Comparison of ENCODE assay signal across 17 cellular contexts in genomic region chr5:95763941-95764340, GRCh38. TPM values are rescaled to one million over a fixed set of nuclear protein-coding genes. Genes with fewer than 3 reads are reported as not detected.
A peak's percentile ranks its signal among the peaks of the same experiment; 100 is the strongest.
DNase-seq lines count a peak whose midpoint lies in the region; ATAC-seq, FAIRE-seq and TF ChIP-seq lines count a peak whose summit lies in the region.
"Had no signal": no experiment of that assay in that cellular context is flagged by ENCODE, and none has a peak within 500 bp of the region (broad histone marks: within the 10 kb centered on the region; RNA-seq: fewer than 3 reads in every experiment).

No MANE protein-coding gene starts in this region.

- H3K36me3 Mint-ChIP-seq in astrocyte (ENCODE audit: low read depth, unreplicated experiment): peaks cover 19% of the 10 kb centered on the region
- H3K36me3 Mint-ChIP-seq: CD14-positive monocyte; CD8-positive, alpha-beta T cell had no signal

- H2AFZ ChIP-seq in IMR-90 (replicated peaks; ENCODE audit: low read length, poor library complexity) (no peak overlapping the region), astrocyte (ENCODE audit: low read depth, low read length) (no peak overlapping the region), mesenchymal stem cell (ENCODE audit: low read depth, low read length) (no peak overlapping the region), osteoblast (ENCODE audit: low read length) (no peak overlapping the region)
- H2AFZ ChIP-seq: GM23248 had no signal

- peak overlapping the region; percentile 18 for H2BK5ac ChIP-seq in IMR-90 (ENCODE audit: low read depth, low read length, poor library complexity, severe bottlenecking)
- H2BK5ac ChIP-seq in mesenchymal stem cell (ENCODE audit: low read depth, low read length, poor library complexity, severe bottlenecking): no peak overlapping the region

- no peaks in the 10 kb centered on the region for H3K27me3 Mint-ChIP-seq in astrocyte (ENCODE audit: low read depth, unreplicated experiment)

- H3K4me2 ChIP-seq in IMR-90 (ENCODE audit: low read depth, low read length): no peak overlapping the region
- no peak overlapping the region for H3K4me2 ChIP-seq in astrocyte (ENCODE audit: low read length)
- H3K4me2 ChIP-seq in mesenchymal stem cell (ENCODE audit: low read length, poor library complexity, severe bottlenecking): no peak overlapping the region
- no peak overlapping the region for H3K4me2 ChIP-seq in osteoblast (ENCODE audit: insufficient read depth, low read length)

- H2BK12ac ChIP-seq in mesenchymal stem cell (ENCODE audit: low read length in 2 of 2): no peak overlapping the region

- TF ChIP-seq CTCF in IMR-90 (conservative IDR thresholded peaks at IDR 0.05; ENCODE audit: low read depth, low read length) (no peak), astrocyte (IDR thresholded peaks at IDR 0.05; ENCODE audit: insufficient read depth, low read depth, low read length) (no peak), osteoblast (IDR thresholded peaks at IDR 0.05; ENCODE audit: extremely low read depth, low read depth, low read length) (no peak)

- in situ Hi-C loops in IMR-90 (cut with MboI; ENCODE audit: low sequenced_read_pairs): no loop called here

- H4K20me1 ChIP-seq in IMR-90 (ENCODE audit: insufficient read depth, low read length) (no peaks in the 10 kb centered on the region), astrocyte (ENCODE audit: insufficient read depth, low read length) (no peaks in the 10 kb centered on the region), osteoblast (ENCODE audit: insufficient read depth, low read length) (no peaks in the 10 kb centered on the region)

- no peaks in the 10 kb centered on the region for H3K79me2 ChIP-seq in astrocyte (ENCODE audit: insufficient read depth, low read length)
- no peaks in the 10 kb centered on the region for H3K79me2 ChIP-seq in osteoblast (ENCODE audit: insufficient read depth, low read length)

- peaks cover 28% of the 10 kb centered on the region for H3K36me3 ChIP-seq in IMR-90 (ENCODE audit: control insufficient read depth, insufficient read depth, low read length)
- H3K36me3 ChIP-seq in astrocyte (ENCODE audit: insufficient read depth, low read length): peaks cover 12% of the 10 kb centered on the region
- H3K36me3 ChIP-seq in mesenchymal stem cell (ENCODE audit: control insufficient read depth in 1 of 2, insufficient read depth in 2 of 2, low read depth in 1 of 2, low read length in 2 of 2): peaks cover 15 to 50% of the 10 kb centered on the region in 2 experiments
- H3K36me3 ChIP-seq in osteoblast (ENCODE audit: insufficient read depth, low read length): peaks cover 41% of the 10 kb centered on the region
- H3K36me3 ChIP-seq: HAP-1 had no signal

- H3K18ac ChIP-seq in IMR-90 (ENCODE audit: low read depth, low read length) (no peak overlapping the region; the same call in 1 of the 2 replicates), mesenchymal stem cell (ENCODE audit: low read depth in 1 of 2, low read length in 2 of 2) (no peak overlapping the region)

- no peak overlapping the region for H3K4me3 Mint-ChIP-seq in astrocyte (ENCODE audit: unreplicated experiment)
- H3K4me3 Mint-ChIP-seq: CD14-positive monocyte; CD8-positive, alpha-beta T cell had no signal

- CTCF ChIA-PET in IMR-90 (lab: Yijun Ruan, JAX): no interaction called here

- FAIRE-seq in astrocyte (lab: Jason Lieb, UNC): no peak
- FAIRE-seq: A204.1, GM12891 had no signal

- no peak for TF ChIP-seq POLR2A in IMR-90 (IDR thresholded peaks at IDR 0.05; ENCODE audit: low read depth, low read length)

- no peak overlapping the region for H3K9ac ChIP-seq in IMR-90 (ENCODE audit: low read depth, low read length)
- H3K9ac ChIP-seq in astrocyte (ENCODE audit: low read length): no peak overlapping the region
- H3K9ac ChIP-seq in mesenchymal stem cell (ENCODE audit: low read length): no peak overlapping the region
- H3K9ac ChIP-seq: GM23248 had no signal

- DNase-seq in IMR-90 (no peak), astrocyte (ENCODE audit: low read depth) (peak; percentile 32), mesenchymal stem cell (no peak), T-helper 9 cell (no peak), osteoblast (ENCODE audit: insufficient read length, low spot score, missing footprints) (no peak), NCI-H2227 (lab: John Stamatoyannopoulos, UW; ENCODE audit: unreplicated experiment) (no peak)
- DNase-seq: AML-193; Calu3; CD8-positive, alpha-beta T cell; DND-41; EL; GM23248 had no signal

- peaks cover 39% of the 10 kb centered on the region for H3K4me1 Mint-ChIP-seq in astrocyte (ENCODE audit: low read depth, unreplicated experiment)

- H3K14ac ChIP-seq in IMR-90 (replicated peaks; ENCODE audit: low read depth, low read length) (no peak overlapping the region), mesenchymal stem cell (ENCODE audit: low read length in 2 of 2) (no peak overlapping the region)

- no peak for TF ChIP-seq RAD21 in IMR-90 (IDR thresholded peaks at IDR 0.05; ENCODE audit: low read length)

- peak overlapping the region in 1 of 2 experiments; percentile 56; a peak in 1 of 4 replicates for H4K8ac ChIP-seq in IMR-90 (ENCODE audit: low read depth in 2 of 2, low read length in 2 of 2)
- peak overlapping the region; percentile 12 for H4K8ac ChIP-seq in mesenchymal stem cell (ENCODE audit: low read length)

- intact Hi-C loops in IMR-90 (cut with micrococcal nuclease): no loop called here

- no peak overlapping the region for H2BK20ac ChIP-seq in IMR-90 (ENCODE audit: low read depth, low read length)

- H2BK15ac ChIP-seq in IMR-90 (ENCODE audit: low read depth, low read length): no peak overlapping the region; the same call in 2 of the 3 replicates
- no peak overlapping the region for H2BK15ac ChIP-seq in mesenchymal stem cell (ENCODE audit: low read depth, poor library complexity, severe bottlenecking)

- H4K5ac ChIP-seq in IMR-90 (ENCODE audit: low read depth, low read length): no peak overlapping the region

- no peak overlapping the region for H3K27ac Mint-ChIP-seq in astrocyte (ENCODE audit: unreplicated experiment)
- H3K27ac Mint-ChIP-seq: CD14-positive monocyte; CD8-positive, alpha-beta T cell had no signal

- H3K9me3 ChIP-seq in IMR-90 (ENCODE audit: control insufficient read depth, insufficient read depth, low read length) (no peaks in the 10 kb centered on the region), astrocyte (ENCODE audit: insufficient read depth, low read depth, low read length) (no peaks in the 10 kb centered on the region), mesenchymal stem cell (ENCODE audit: control insufficient read depth, low read length) (no peaks in the 10 kb centered on the region), osteoblast (ENCODE audit: low read depth, low read length) (no peaks in the 10 kb centered on the region)
- H3K9me3 ChIP-seq: HAP-1 had no signal

- no TSS peak for BruUV-seq in IMR-90 (replicated peaks; lab: Mats Ljungman, UMichigan)

- H4K91ac ChIP-seq in IMR-90 (ENCODE audit: insufficient read depth, low read depth, low read length) (0 out of 2 replicates have a peak overlapping the region, but pooled peaks have one; percentile 21), mesenchymal stem cell (ENCODE audit: low read length) (no peak overlapping the region)

- POLR2A ChIA-PET in IMR-90 (lab: Charles Lee; ENCODE audit: unreplicated experiment): no interaction called here

- H3K4me1 ChIP-seq in IMR-90 (ENCODE audit: control insufficient read depth, insufficient read depth, low read length) (peaks cover 19% of the 10 kb centered on the region), astrocyte (ENCODE audit: insufficient read depth, low read length) (peaks cover 40% of the 10 kb centered on the region), mesenchymal stem cell (ENCODE audit: control insufficient read depth, insufficient read depth, low read depth, low read length) (peaks cover 11% of the 10 kb centered on the region), osteoblast (ENCODE audit: insufficient read depth, low read length) (peaks cover 40% of the 10 kb centered on the region)
- H3K4me1 ChIP-seq: HAP-1 had no signal

- dilution Hi-C loops in IMR-90 (cut with HindIII; ENCODE audit: low sequenced_read_pairs, unreplicated experiment): no loop called here

- no peak overlapping the region for H2AK9ac ChIP-seq in IMR-90 (replicated peaks; ENCODE audit: low read depth, low read length, poor library complexity)

- H3K23ac ChIP-seq in IMR-90 (ENCODE audit: low read depth, low read length) (no peak overlapping the region), mesenchymal stem cell (ENCODE audit: low read length in 2 of 2) (no peak overlapping the region)

- H3K27ac ChIP-seq in IMR-90 (ENCODE audit: insufficient read depth, low read length) (peak overlapping the region; percentile 13; the same call in 1 of the 2 replicates), astrocyte (ENCODE audit: low read depth, low read length) (peak overlapping the region; percentile 8), mesenchymal stem cell (ENCODE audit: low read length, poor library complexity, severe bottlenecking) (no peak overlapping the region), osteoblast (ENCODE audit: low read depth, low read length) (no peak overlapping the region)
- H3K27ac ChIP-seq: GM23248 had no signal

- no peak overlapping the region for H3K56ac ChIP-seq in IMR-90 (ENCODE audit: extremely low read depth, insufficient read depth, low read length)

- H2BK120ac ChIP-seq in IMR-90 (ENCODE audit: low read depth, low read length): no peak overlapping the region
- no peak overlapping the region for H2BK120ac ChIP-seq in mesenchymal stem cell (ENCODE audit: low read depth, low read length)

- H3K27me3 ChIP-seq in IMR-90 (ENCODE audit: control insufficient read depth, insufficient read depth, low read length) (no peaks in the 10 kb centered on the region), astrocyte (ENCODE audit: insufficient read depth, low read length) (no peaks in the 10 kb centered on the region), mesenchymal stem cell (ENCODE audit: control insufficient read depth in 1 of 2, insufficient read depth in 1 of 2, low read length in 2 of 2) (no peaks in the 10 kb centered on the region), osteoblast (ENCODE audit: insufficient read depth, low read length) (no peaks in the 10 kb centered on the region)

- no peak for ATAC-seq in IMR-90 (ENCODE audit: low read depth)
- ATAC-seq: CD8-positive, alpha-beta T cell had no signal

- peaks cover 11 to 39% of the 10 kb centered on the region in 2 experiments for H3K79me1 ChIP-seq in IMR-90 (ENCODE audit: low read depth in 1 of 2, low read length in 2 of 2)
- peaks cover 16% of the 10 kb centered on the region for H3K79me1 ChIP-seq in mesenchymal stem cell (replicated peaks; ENCODE audit: low read length, poor library complexity, severe bottlenecking)

- peaks cover 11% of the 10 kb centered on the region for H3K9me1 ChIP-seq in IMR-90 (ENCODE audit: insufficient read depth, low read length)

- H3K9me3 Mint-ChIP-seq in astrocyte (ENCODE audit: unreplicated experiment): no peaks in the 10 kb centered on the region
- H3K9me3 Mint-ChIP-seq: CD14-positive monocyte; CD8-positive, alpha-beta T cell had no signal

- H2AK5ac ChIP-seq in IMR-90 (ENCODE audit: low read depth, low read length): no peak overlapping the region
- H2AK5ac ChIP-seq in mesenchymal stem cell (ENCODE audit: low read length, severe bottlenecking): peak overlapping the region; percentile 82

- H3K4ac ChIP-seq in IMR-90 (ENCODE audit: low read depth, low read length) (no peak overlapping the region), mesenchymal stem cell (ENCODE audit: low read depth in 1 of 2, low read length in 2 of 2) (no peak overlapping the region)

- WGBS in IMR-90 (ENCODE audit: extremely low coverage in 2 of 2, insufficient read length in 1 of 2), 2 experiments: no CpG with 5 or more reads among the region's 6 CpGs
- WGBS in mesenchymal stem cell: 100% methylated on average over 1 of the region's 6 CpGs

- H3K4me3 ChIP-seq in IMR-90 (ENCODE audit: insufficient read depth, low read depth, low read length) (no peak overlapping the region), astrocyte (ENCODE audit: insufficient read depth, low read depth, low read length) (no peak overlapping the region), mesenchymal stem cell (ENCODE audit: insufficient read depth in 1 of 2, low read depth in 1 of 2, low read length in 2 of 2) (no peak overlapping the region), osteoblast (ENCODE audit: insufficient read depth, low read length) (no peak overlapping the region)
- H3K4me3 ChIP-seq: GM23248, HAP-1 had no signal

RNA-seq across cellular contexts. Expression of gene RHOBTB3, which starts 32.8 kb away (rescaled TPM):
- 356 and 447 TPM in 2 replicates for total RNA-seq in IMR-90 (2012; rRNA removed)
- polyA plus RNA-seq in IMR-90 (2012; rRNA removed): 117 and 118 TPM in 2 replicates
- polyA plus RNA-seq in IMR-90 (2012; cell fraction: cytosol; rRNA removed): 106 and 114 TPM in 2 replicates
- polyA plus RNA-seq in IMR-90 (2012; cell fraction: nucleus; rRNA removed; ENCODE audit: low replicate concordance): 115 and 315 TPM in 2 replicates
- total RNA-seq in astrocyte: 65.7 and 73.8 TPM in 2 replicates
- 279 TPM for polyA plus RNA-seq in mesenchymal stem cell (2013, experiment 1 of 2)
- polyA plus RNA-seq in mesenchymal stem cell (2013, experiment 2 of 2): 271 TPM
- 314 and 349 TPM in 2 replicates for total RNA-seq in osteoblast

RNA-seq across cellular contexts. Expression of gene GLRX, which starts 58.6 kb away (rescaled TPM):
- 142 and 145 TPM in 2 replicates for total RNA-seq in IMR-90 (2012; rRNA removed)
- 193 and 277 TPM in 2 replicates for polyA plus RNA-seq in IMR-90 (2012; rRNA removed)
- 266 and 276 TPM in 2 replicates for polyA plus RNA-seq in IMR-90 (2012; cell fraction: cytosol; rRNA removed)
- 92.8 and 245 TPM in 2 replicates for polyA plus RNA-seq in IMR-90 (2012; cell fraction: nucleus; rRNA removed; ENCODE audit: low replicate concordance)
- 38.4 and 40.5 TPM in 2 replicates for total RNA-seq in astrocyte
- polyA plus RNA-seq in mesenchymal stem cell (2013, experiment 1 of 2): 137 TPM
- 143 TPM for polyA plus RNA-seq in mesenchymal stem cell (2013, experiment 2 of 2)
- total RNA-seq in osteoblast: 59.0 and 77.2 TPM in 2 replicates
- total RNA-seq: G401 had no signal

Comparison
In these comparisons a context has a peak if more than half of its experiments do, and no peak if none do; other contexts are left out.
1. H3K27ac ChIP-seq: peak in IMR-90 (single experiment) and astrocyte (single experiment); none in mesenchymal stem cell (single experiment) and osteoblast (single experiment).